17 cellular contexts compared by ENCODE assay signal in genomic region chr4:6668391-6668790, GRCh38. TPM values are rescaled to one million over a fixed set of nuclear protein-coding genes. Genes with fewer than 3 reads are reported as not detected.
DNase-seq lines count a peak whose midpoint lies in the region; ATAC-seq and TF ChIP-seq lines count a peak whose summit lies in the region.
"Had no signal": no experiment of that assay in that cellular context is flagged by ENCODE, and none has a peak within 500 bp of the region (broad histone marks: within the 10 kb centered on the region; RNA-seq: fewer than 3 reads in every experiment).

No MANE protein-coding gene starts in this region.

- no peak for ATAC-seq in activated naive CD4-positive, alpha-beta T cell treated with anti-CD3 and anti-CD28 coated beads, Interleukin-2, amount 50 U/mL, for 72 hours

- no peak for TF ChIP-seq POLR2A in prostate gland (IDR thresholded peaks at IDR 0.05)

- H3K9me3 ChIP-seq in prostate gland, result no peaks in the 10 kb centered on the region
- H3K9me3 ChIP-seq: adrenal gland had no signal

- 84% methylated on average over 11 of the region's 11 CpGs for WGBS in prostate gland

- H3K36me3 ChIP-seq in kidney epithelial cell (ENCODE audit: control insufficient read depth, insufficient read depth, low read length), result no peaks in the 10 kb centered on the region
- no peaks in the 10 kb centered on the region for H3K36me3 ChIP-seq in prostate gland
- H3K36me3 ChIP-seq: adrenal gland had no signal

- H3K27ac ChIP-seq in prostate gland, result no peak overlapping the region
- H3K27ac ChIP-seq: adrenal gland, BLaER1, coronary artery had no signal

- intact Hi-C loops in prostate gland (cut with DNase I), result no loop called here

- TF ChIP-seq CTCF in AG10803 (conservative IDR thresholded peaks at IDR 0.05; ENCODE audit: low read length) (no peak), kidney epithelial cell (IDR thresholded peaks at IDR 0.05; ENCODE audit: insufficient read depth, low read length, poor library complexity, severe bottlenecking) (no peak), prostate gland (IDR thresholded peaks at IDR 0.05) (no peak)

- H3K4me3 ChIP-seq in AG10803 (ENCODE audit: low read length) (no peak overlapping the region), kidney epithelial cell (ENCODE audit: low read depth, low read length) (no peak overlapping the region), prostate gland (no peak overlapping the region)
- H3K4me3 ChIP-seq: adrenal gland, BLaER1, coronary artery had no signal

- H3K9me3 Mint-ChIP-seq in activated naive CD4-positive, alpha-beta T cell treated with anti-CD3 and anti-CD28 coated beads, Interleukin-2, amount 50 U/mL, for 72 hours, result no peaks in the 10 kb centered on the region
- H3K9me3 Mint-ChIP-seq: activated T-helper 1 cell treated with anti-CD3 and anti-CD28 coated beads, Interleukin-12 subunit alpha, Interleukin-12 subunit beta, Interleukin-2, Interleukin-4 antibody, amounts not matched to agents 30 ng/mL and 10 ng/mL and 1 ng/mL, durations not matched to agents 14 hours and 24 hours and 36 hours had no signal

- no peak for TF ChIP-seq RAD21 in Ishikawa (IDR thresholded peaks at IDR 0.05; ENCODE audit: low read depth)

- no peaks in the 10 kb centered on the region for H3K4me1 ChIP-seq in prostate gland (replicated peaks)

- H3K27me3 ChIP-seq in kidney epithelial cell (ENCODE audit: control insufficient read depth, insufficient read depth, low read length) (peaks cover 9% of the 10 kb centered on the region), prostate gland (replicated peaks; ENCODE audit: insufficient read depth) (no peaks in the 10 kb centered on the region)
- H3K27me3 ChIP-seq: adrenal gland had no signal

- peaks cover 0 to 3% of the 10 kb centered on the region in 2 donors for H3K36me3 Mint-ChIP-seq in activated naive CD4-positive, alpha-beta T cell treated with anti-CD3 and anti-CD28 coated beads, Interleukin-2, amount 50 U/mL, for 72 hours

- TF ChIP-seq EP300 in Ishikawa (IDR thresholded peaks at IDR 0.05; ENCODE audit: borderline replicate concordance), result peak; percentile 60; the same call in 1 of the 2 replicates

- H3K27ac Mint-ChIP-seq in activated naive CD4-positive, alpha-beta T cell treated with anti-CD3 and anti-CD28 coated beads, Interleukin-2, amount 50 U/mL, for 72 hours, result no peak overlapping the region
- H3K27ac Mint-ChIP-seq: activated T-helper 1 cell treated with anti-CD3 and anti-CD28 coated beads, Interleukin-12 subunit alpha, Interleukin-12 subunit beta, Interleukin-2, Interleukin-4 antibody, amounts not matched to agents 30 ng/mL and 10 ng/mL and 1 ng/mL, durations not matched to agents 14 hours and 24 hours and 36 hours had no signal

- DNase-seq in AG10803 (ENCODE audit: low read depth) (peak; percentile 59), astrocyte of the hippocampus (ENCODE audit: low read depth, low spot score) (peak; percentile 89), kidney epithelial cell (ENCODE audit: low read depth) (peak; percentile 51), GM19238 (ENCODE audit: insufficient read length, low spot score) (no peak), prostate gland (ENCODE audit: low spot score) (no peak), T-helper 2 cell (no peak)
- no peak for DNase-seq in activated naive CD4-positive, alpha-beta T cell treated with anti-CD3 and anti-CD28 coated beads, Interleukin-2, amount 50 U/mL, for 72 hours (ENCODE audit: low spot score in 2 of 2)
- DNase-seq: activated CD4-positive, alpha-beta T cell treated with anti-CD3 and anti-CD28 coated beads, Interleukin-2, amount 50 U/mL, for 48 hours; adrenal gland; DMS79 treated with DMSO at 0.1 percent for 48 hours; nucleus accumbens; stimulated activated CD4-positive, alpha-beta T cell treated with anti-CD3 and anti-CD28 coated beads, Interleukin-12 subunit alpha, Interleukin-12 subunit beta, amount 100 ng/mL, for 4 hours had no signal

TF ChIP-seq in Ishikawa, 13 proteins besides CTCF, POLR2A, EP300 and RAD21:
- peak; percentile 61 for TF ChIP-seq TEAD4 (IDR thresholded peaks at IDR 0.05)
- no peak for TF ChIP-seq USF1 (IDR thresholded peaks at IDR 0.05)
- peak; percentile 52; the same call in 1 of the 2 replicates for TF ChIP-seq FOXM1 (IDR thresholded peaks at IDR 0.05; ENCODE audit: borderline replicate concordance, low read depth)
- TF ChIP-seq ZBTB7A (IDR thresholded peaks at IDR 0.05; ENCODE audit: low read depth), result no peak
- 0 out of 2 replicates have a peak, but pooled peaks have one; percentile 49 for TF ChIP-seq YY1 (IDR thresholded peaks at IDR 0.05; ENCODE audit: low read depth)
- peak; percentile 72 for TF ChIP-seq TCF12 (IDR thresholded peaks at IDR 0.05; ENCODE audit: low read depth)
- no peak for TF ChIP-seq EGR1 (IDR thresholded peaks at IDR 0.05)

RNA-seq across cellular contexts. Expression of gene S100P, which starts 25.3 kb away (rescaled TPM):
- total RNA-seq in kidney epithelial cell (6.8 and 8.8 TPM in 2 replicates), prostate gland (10 to 100 TPM in 1 of 2 donors, 1 to 10 TPM in 1; 7.3 to 21.9 TPM)
- 1 to 10 TPM in 1 of 2 donors, not detected in 1; 1.7 TPM for total RNA-seq in activated naive CD4-positive, alpha-beta T cell treated with anti-CD3 and anti-CD28 coated beads, Interleukin-2, amount 50 U/mL, for 72 hours
- total RNA-seq: fibroblast of villous mesenchyme had no signal

RNA-seq across cellular contexts. Expression of gene MRFAP1, which starts 27.9 kb away (rescaled TPM):
- 238 and 255 TPM in 2 replicates for total RNA-seq in kidney epithelial cell
- 100 to 1,000 TPM; 256 to 298 TPM for total RNA-seq in prostate gland
- 100 to 1,000 TPM in 1 of 2 donors, 10 to 100 TPM in 1; 72.7 to 114 TPM for total RNA-seq in activated naive CD4-positive, alpha-beta T cell treated with anti-CD3 and anti-CD28 coated beads, Interleukin-2, amount 50 U/mL, for 72 hours

RNA-seq across cellular contexts. Expression of gene MRFAP1L1, which starts 41.3 kb away (rescaled TPM):
- 36.9 and 53.6 TPM in 2 replicates for total RNA-seq in kidney epithelial cell
- 10 to 100 TPM; 65.2 to 81.9 TPM for total RNA-seq in prostate gland
- 10 to 100 TPM; 23.1 to 40.5 TPM for total RNA-seq in activated naive CD4-positive, alpha-beta T cell treated with anti-CD3 and anti-CD28 coated beads, Interleukin-2, amount 50 U/mL, for 72 hours

RNA-seq across cellular contexts. Expression of gene BLOC1S4, which starts 47.6 kb away (rescaled TPM):
- total RNA-seq in kidney epithelial cell, result 21.4 and 23.3 TPM in 2 replicates
- total RNA-seq in prostate gland, result 10 to 100 TPM; 20.4 to 35.2 TPM
- 10 to 100 TPM in 1 of 2 donors, 1 to 10 TPM in 1; 7.2 to 15.9 TPM for total RNA-seq in activated naive CD4-positive, alpha-beta T cell treated with anti-CD3 and anti-CD28 coated beads, Interleukin-2, amount 50 U/mL, for 72 hours

Comparison
In these comparisons a context has a peak if more than half of its experiments do, and no peak if none do; other contexts are left out.
1. DNase-seq: peak in AG10803 (single experiment), astrocyte of the hippocampus (single experiment) and kidney epithelial cell (single experiment); none in GM19238 (single experiment), prostate gland (single experiment), T-helper 2 cell (0 of 5) and activated naive CD4-positive, alpha-beta T cell treated with anti-CD3 and anti-CD28 coated beads, Interleukin-2, amount 50 U/mL, for 72 hours (0 of 2).